Comparison of ENCODE assay signal across 16 cellular contexts in genomic region chr2:33746401-33746800, GRCh38.
DNase-seq lines count a peak whose midpoint lies in the region; ATAC-seq and TF ChIP-seq lines count a peak whose summit lies in the region.
"Had no signal": no experiment of that assay in that cellular context is flagged by ENCODE, and none has a peak within 500 bp of the region (broad histone marks: within the 10 kb centered on the region; RNA-seq: fewer than 3 reads in every experiment).

No MANE protein-coding gene starts in this region.

- no peaks in the 10 kb centered on the region for H3K4me1 ChIP-seq in GM23338 (ENCODE audit: insufficient read depth)
- no peaks in the 10 kb centered on the region for H3K4me1 ChIP-seq in SJCRH30
- H3K4me1 ChIP-seq: BLaER1, Caco-2 had no signal

- H3K36me3 ChIP-seq in GM23338 (ENCODE audit: insufficient read depth) (peaks cover 6% of the 10 kb centered on the region; the same call in 1 of the 2 replicates), SJCRH30 (no peaks in the 10 kb centered on the region)
- H3K36me3 ChIP-seq: BLaER1 had no signal

- H3K9me3 Mint-ChIP-seq in GM23338 = peaks cover 23% of the 10 kb centered on the region
- H3K9me3 Mint-ChIP-seq in nephron progenitor cell = peaks cover 34% of the 10 kb centered on the region

- no peaks in the 10 kb centered on the region for H4K20me1 ChIP-seq in GM23338 (replicated peaks; ENCODE audit: insufficient read depth)
- H4K20me1 ChIP-seq: BLaER1 had no signal

- H3K9me3 ChIP-seq in SJCRH30 (replicated peaks) = peaks cover 6% of the 10 kb centered on the region; the same call in 1 of the 2 replicates
- H3K9me3 ChIP-seq: BLaER1, Caco-2 had no signal

- H3K4me3 ChIP-seq in GM23338 (no peak overlapping the region), SJCRH30 (no peak overlapping the region)
- H3K4me3 ChIP-seq: BLaER1 had no signal

- H3F3A ChIP-seq in GM23338 (replicated peaks; ENCODE audit: low read depth) = no peaks in the 10 kb centered on the region

- TF ChIP-seq CTCF in GM23338 (conservative IDR thresholded peaks at IDR 0.05; ENCODE audit: low read depth in 2 of 2) (no peak), nephron progenitor cell (IDR thresholded peaks at IDR 0.05) (no peak), omental fat pad (IDR thresholded peaks at IDR 0.05) (no peak)

- ATAC-seq in GM23338 = no peak
- no peak for ATAC-seq in omental fat pad (ENCODE audit: low FRiP score)
- ATAC-seq: HCT116 had no signal

- H3K27me3 ChIP-seq in GM23338 (ENCODE audit: insufficient read depth) = no peaks in the 10 kb centered on the region
- H3K27me3 ChIP-seq in SJCRH30 = no peaks in the 10 kb centered on the region
- H3K27me3 ChIP-seq: BLaER1 had no signal

- H3K4me3 Mint-ChIP-seq in GM23338 = no peak overlapping the region
- H3K4me3 Mint-ChIP-seq in nephron progenitor cell = no peak overlapping the region
- H3K4me3 Mint-ChIP-seq: CD8-positive, alpha-beta memory T cell had no signal

- no peak overlapping the region for H3K27ac ChIP-seq in GM23338 (ENCODE audit: low read depth)
- no peak overlapping the region for H3K27ac ChIP-seq in SJCRH30
- H3K27ac ChIP-seq: BLaER1 had no signal

- H2AFZ ChIP-seq in GM23338 = peak overlapping the region; percentile 52; the same call in 1 of the 2 replicates

- no peak overlapping the region for H3K4me2 ChIP-seq in GM23338
- H3K4me2 ChIP-seq: BLaER1 had no signal

- H3K27ac Mint-ChIP-seq in GM23338 = no peak overlapping the region
- H3K27ac Mint-ChIP-seq in nephron progenitor cell = peak overlapping the region; percentile 66
- H3K27ac Mint-ChIP-seq: CD8-positive, alpha-beta memory T cell had no signal

- H3K4me1 Mint-ChIP-seq in GM23338 (no peaks in the 10 kb centered on the region; the same call in 2 of the 3 replicates), nephron progenitor cell (peaks cover 15% of the 10 kb centered on the region)
- H3K4me1 Mint-ChIP-seq: CD8-positive, alpha-beta memory T cell had no signal

- H3K27me3 Mint-ChIP-seq in GM23338 (ENCODE audit: insufficient read depth, low read depth, poor library complexity) = peaks cover 5% of the 10 kb centered on the region
- H3K27me3 Mint-ChIP-seq in nephron progenitor cell (ENCODE audit: low read depth, poor library complexity) = no peaks in the 10 kb centered on the region

- H3K36me3 Mint-ChIP-seq in GM23338 (ENCODE audit: low read depth) (peaks cover 10% of the 10 kb centered on the region; the same call in 2 of the 3 replicates), nephron progenitor cell (ENCODE audit: low read depth) (peaks cover 12% of the 10 kb centered on the region)

- H3K9me2 ChIP-seq in GM23338 (ENCODE audit: insufficient read depth) = 0 out of 2 replicates have a peak, but pooled peaks cover 7% of the 10 kb centered on the region

- no peak for DNase-seq in GM23338 (ENCODE audit: low spot score)
- peak; percentile 28 for DNase-seq in astrocyte of the hippocampus (ENCODE audit: low read depth, low spot score)
- peak; percentile 68 for DNase-seq in fibroblast of peridontal ligament (ENCODE audit: extremely low read depth)
- no peak for DNase-seq in nephron progenitor cell
- DNase-seq in omental fat pad (ENCODE audit: low spot score) = no peak
- DNase-seq in stimulated activated CD4-positive, alpha-beta T cell treated with anti-CD3 and anti-CD28 coated beads, Interleukin-4, amount 100 ng/mL, for 1 hour = no peak
- no peak for DNase-seq in SJCRH30
- DNase-seq in globus pallidus (ENCODE audit: low spot score) = no peak
- DNase-seq: 8988T; AML-193; Caco-2; CD8-positive, alpha-beta memory T cell; DND-41; GF-D8 had no signal

- no peaks in the 10 kb centered on the region for H3K79me2 ChIP-seq in GM23338 (replicated peaks; ENCODE audit: insufficient read depth)

TF ChIP-seq in GM23338, 12 proteins besides CTCF, POLR2A, EP300 and RAD21:
- TF ChIP-seq EZH2 (IDR thresholded peaks at IDR 0.05; ENCODE audit: low read depth, unreplicated experiment) (no peak), NANOG (IDR thresholded peaks at IDR 0.05; ENCODE audit: borderline replicate concordance) (no peak), ZNF114 (CRISPR knock-in tag; IDR thresholded peaks at IDR 0.05) (no peak), EZH2phosphoT487 (IDR thresholded peaks at IDR 0.05; ENCODE audit: unreplicated experiment) (no peak), ZNF331 (CRISPR knock-in tag; IDR thresholded peaks at IDR 0.05; ENCODE audit: low read depth) (no peak), REST (IDR thresholded peaks at IDR 0.05; ENCODE audit: unreplicated experiment) (no peak)
- TF ChIP-seq, protein P1, sequence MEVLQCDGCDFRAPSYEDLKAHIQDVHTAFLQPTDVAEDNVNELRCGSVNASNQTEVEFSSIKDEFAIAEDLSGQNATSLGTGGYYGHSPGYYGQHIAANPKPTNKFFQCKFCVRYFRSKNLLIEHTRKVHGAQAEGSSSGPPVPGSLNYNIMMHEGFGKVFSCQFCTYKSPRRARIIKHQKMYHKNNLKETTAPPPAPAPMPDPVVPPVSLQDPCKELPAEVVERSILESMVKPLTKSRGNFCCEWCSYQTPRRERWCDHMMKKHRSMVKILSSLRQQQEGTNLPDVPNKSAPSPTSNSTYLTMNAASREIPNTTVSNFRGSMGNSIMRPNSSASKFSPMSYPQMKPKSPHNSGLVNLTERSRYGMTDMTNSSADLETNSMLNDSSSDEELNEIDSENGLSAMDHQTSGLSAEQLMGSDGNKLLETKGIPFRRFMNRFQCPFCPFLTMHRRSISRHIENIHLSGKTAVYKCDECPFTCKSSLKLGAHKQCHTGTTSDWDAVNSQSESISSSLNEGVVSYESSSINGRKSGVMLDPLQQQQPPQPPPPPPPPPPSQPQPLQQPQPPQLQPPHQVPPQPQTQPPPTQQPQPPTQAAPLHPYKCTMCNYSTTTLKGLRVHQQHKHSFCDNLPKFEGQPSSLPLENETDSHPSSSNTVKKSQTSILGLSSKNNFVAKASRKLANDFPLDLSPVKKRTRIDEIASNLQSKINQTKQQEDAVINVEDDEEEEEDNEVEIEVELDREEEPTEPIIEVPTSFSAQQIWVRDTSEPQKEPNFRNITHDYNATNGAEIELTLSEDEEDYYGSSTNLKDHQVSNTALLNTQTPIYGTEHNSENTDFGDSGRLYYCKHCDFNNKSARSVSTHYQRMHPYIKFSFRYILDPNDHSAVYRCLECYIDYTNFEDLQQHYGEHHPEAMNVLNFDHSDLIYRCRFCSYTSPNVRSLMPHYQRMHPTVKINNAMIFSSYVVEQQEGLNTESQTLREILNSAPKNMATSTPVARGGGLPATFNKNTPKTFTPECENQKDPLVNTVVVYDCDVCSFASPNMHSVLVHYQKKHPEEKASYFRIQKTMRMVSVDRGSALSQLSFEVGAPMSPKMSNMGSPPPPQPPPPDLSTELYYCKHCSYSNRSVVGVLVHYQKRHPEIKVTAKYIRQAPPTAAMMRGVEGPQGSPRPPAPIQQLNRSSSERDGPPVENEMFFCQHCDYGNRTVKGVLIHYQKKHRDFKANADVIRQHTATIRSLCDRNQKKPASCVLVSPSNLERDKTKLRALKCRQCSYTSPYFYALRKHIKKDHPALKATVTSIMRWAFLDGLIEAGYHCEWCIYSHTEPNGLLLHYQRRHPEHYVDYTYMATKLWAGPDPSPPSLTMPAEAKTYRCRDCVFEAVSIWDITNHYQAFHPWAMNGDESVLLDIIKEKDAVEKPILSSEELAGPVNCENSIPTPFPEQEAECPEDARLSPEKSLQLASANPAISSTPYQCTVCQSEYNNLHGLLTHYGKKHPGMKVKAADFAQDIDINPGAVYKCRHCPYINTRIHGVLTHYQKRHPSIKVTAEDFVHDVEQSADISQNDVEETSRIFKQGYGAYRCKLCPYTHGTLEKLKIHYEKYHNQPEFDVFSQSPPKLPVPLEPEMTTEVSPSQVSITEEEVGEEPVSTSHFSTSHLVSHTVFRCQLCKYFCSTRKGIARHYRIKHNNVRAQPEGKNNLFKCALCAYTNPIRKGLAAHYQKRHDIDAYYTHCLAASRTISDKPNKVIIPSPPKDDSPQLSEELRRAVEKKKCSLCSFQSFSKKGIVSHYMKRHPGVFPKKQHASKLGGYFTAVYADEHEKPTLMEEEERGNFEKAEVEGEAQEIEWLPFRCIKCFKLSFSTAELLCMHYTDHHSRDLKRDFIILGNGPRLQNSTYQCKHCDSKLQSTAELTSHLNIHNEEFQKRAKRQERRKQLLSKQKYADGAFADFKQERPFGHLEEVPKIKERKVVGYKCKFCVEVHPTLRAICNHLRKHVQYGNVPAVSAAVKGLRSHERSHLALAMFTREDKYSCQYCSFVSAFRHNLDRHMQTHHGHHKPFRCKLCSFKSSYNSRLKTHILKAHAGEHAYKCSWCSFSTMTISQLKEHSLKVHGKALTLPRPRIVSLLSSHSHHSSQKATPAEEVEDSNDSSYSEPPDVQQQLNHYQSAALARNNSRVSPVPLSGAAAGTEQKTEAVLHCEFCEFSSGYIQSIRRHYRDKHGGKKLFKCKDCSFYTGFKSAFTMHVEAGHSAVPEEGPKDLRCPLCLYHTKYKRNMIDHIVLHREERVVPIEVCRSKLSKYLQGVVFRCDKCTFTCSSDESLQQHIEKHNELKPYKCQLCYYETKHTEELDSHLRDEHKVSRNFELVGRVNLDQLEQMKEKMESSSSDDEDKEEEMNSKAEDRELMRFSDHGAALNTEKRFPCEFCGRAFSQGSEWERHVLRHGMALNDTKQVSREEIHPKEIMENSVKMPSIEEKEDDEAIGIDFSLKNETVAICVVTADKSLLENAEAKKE (CRISPR knock-in tag; IDR thresholded peaks at IDR 0.05) = no peak

Comparison
In these comparisons a context has a peak if more than half of its experiments do, and no peak if none do; other contexts are left out.
1. DNase-seq: peak in astrocyte of the hippocampus (single experiment) and fibroblast of peridontal ligament (single experiment); none in GM23338 (single experiment), nephron progenitor cell (single experiment), omental fat pad (single experiment), stimulated activated CD4-positive, alpha-beta T cell treated with anti-CD3 and anti-CD28 coated beads, Interleukin-4, amount 100 ng/mL, for 1 hour (single experiment), SJCRH30 (0 of 2) and globus pallidus (single experiment).